In the genomic region with DNA sequence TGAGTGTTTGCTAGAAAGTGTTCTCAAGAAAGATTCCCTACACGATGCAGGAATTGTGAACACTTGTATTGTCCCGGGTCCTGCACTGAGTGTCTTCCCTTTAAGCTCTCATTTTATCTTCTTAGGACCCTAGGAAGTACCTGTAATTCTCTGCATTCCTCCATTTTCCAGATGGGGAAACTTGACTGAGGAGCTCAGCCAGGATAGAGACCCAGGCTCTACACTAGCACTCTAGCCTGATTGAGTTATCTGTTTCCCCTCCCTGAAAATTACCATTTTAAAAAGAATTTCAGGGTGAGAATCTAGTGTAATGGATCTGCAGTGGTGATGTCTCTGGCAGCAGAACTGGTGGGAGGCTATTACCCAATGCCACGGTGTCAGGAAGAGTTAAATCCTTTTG, we compare ENCODE assay signal across 22 cellular contexts.
A peak's percentile ranks its signal among the peaks of the same experiment; 100 is the strongest.
DNase-seq lines count a peak whose midpoint lies in the region; ATAC-seq, FAIRE-seq and TF ChIP-seq lines count a peak whose summit lies in the region.
"Had no signal": no experiment of that assay in that cellular context is flagged by ENCODE, and none has a peak within 500 bp of the region (broad histone marks: within the 10 kb centered on the region; RNA-seq: fewer than 3 reads in every experiment).

No MANE protein-coding gene starts in this region.

- no peak overlapping the region for H2AK5ac ChIP-seq in H1 (ENCODE audit: low read depth, low read length)

- H2AFZ ChIP-seq in HepG2 (ENCODE audit: low read length) (no peak overlapping the region), H1 (ENCODE audit: low read length) (no peak overlapping the region)
- H2AFZ ChIP-seq: GM23248 had no signal

- DNase-seq in HepG2 (ENCODE audit: low spot score): no peak
- no peak for DNase-seq in right lobe of liver
- no peak for DNase-seq in H1 (ENCODE audit: low read depth in 1 of 2, low spot score in 2 of 2)
- DNase-seq in neural crest cell (ENCODE audit: low read depth, low spot score): no peak
- DNase-seq in superior temporal gyrus (ENCODE audit: extremely low spot score): peak; percentile 13
- no peak for DNase-seq in sciatic nerve (ENCODE audit: low spot score)
- no peak for DNase-seq in 8988T
- DNase-seq: ACHN, GF-D8, Karpas-422, NCI-H1092, NCI-H1417 treated with DMSO at 0.1 percent for 48 hours, NCI-H1694 treated with DMSO at 0.1 percent for 48 hours, NCI-H226, NCI-H510A, SHP77 treated with DMSO at 0.1 percent for 48 hours had no signal

- TF ChIP-seq RAD21 in HepG2 (CRISPR knock-in tag; IDR thresholded peaks at IDR 0.05) (no peak), H1 (IDR thresholded peaks at IDR 0.05 in 1 of 2, conservative IDR thresholded peaks at IDR 0.05 in 1 of 2; ENCODE audit: low read depth in 2 of 2, low read length in 2 of 2) (no peak)

- FAIRE-seq in HepG2 (lab: Jason Lieb, UNC) (no peak), H1 (lab: Jason Lieb, UNC) (peak; percentile 79)
- FAIRE-seq: GM12892 had no signal

- H3K9ac ChIP-seq in HepG2 (ENCODE audit: insufficient read depth, low read depth, low read length) (no peak overlapping the region), H1 (replicated peaks in 1 of 4; ENCODE audit: extremely low read depth in 1 of 4, low read depth in 3 of 4, low read length in 3 of 4) (no peak overlapping the region)
- H3K9ac ChIP-seq: GM23248 had no signal

- no peaks in the 10 kb centered on the region for H3K79me1 ChIP-seq in H1 (ENCODE audit: low read depth, low read length)

- H3K4me3 ChIP-seq in HepG2 (replicated peaks in 1 of 3; ENCODE audit: insufficient read depth in 1 of 3, low read depth in 2 of 3, low read length in 3 of 3) (0 out of 6 replicates have a peak overlapping the region, but pooled peaks of 1 of the 3 experiments have one; percentile 19), right lobe of liver (no peak overlapping the region), H1 (ENCODE audit: extremely low read depth in 1 of 4, insufficient read depth in 2 of 4, low read depth in 3 of 4, low read length in 4 of 4) (no peak overlapping the region)
- H3K4me3 ChIP-seq: GM23248, HAP-1 had no signal

- in situ Hi-C loops in HepG2 (cut with HindIII; ENCODE audit: extremely low pct_ligation_motif_present, low pct_unique_long_range_greater_than_20kb): no loop called here

- H2BK12ac ChIP-seq in H1 (ENCODE audit: low read depth, low read length): no peak overlapping the region

- 31% methylated on average over 3 of the region's 3 CpGs for WGBS in HepG2 (ENCODE audit: low lambda C conversion rate)
- 82% methylated on average over 1 of the region's 3 CpGs for WGBS in right lobe of liver (ENCODE audit: insufficient coverage, low coverage, low lambda C conversion rate, missing lambda C conversion rate)
- 85% methylated on average over 3 of the region's 3 CpGs; no CpG with 5 or more reads in 1 of the 2 experiments for WGBS in H1 (ENCODE audit: extremely low coverage in 1 of 2, insufficient coverage in 1 of 2, insufficient read length in 1 of 2, insufficient replicate concordance in 2 of 2, low coverage in 1 of 2, low lambda C conversion rate in 2 of 2, missing lambda C conversion rate in 1 of 2), 2 experiments

- TF ChIP-seq EP300 in HepG2 (IDR thresholded peaks at IDR 0.05; ENCODE audit: low read depth in 2 of 2, low read length in 2 of 2) (no peak), HepG2 (CRISPR knock-in tag; IDR thresholded peaks at IDR 0.05; ENCODE audit: borderline replicate concordance) (no peak), H1 (IDR thresholded peaks at IDR 0.05; ENCODE audit: borderline replicate concordance in 1 of 2, low read depth in 2 of 2, low read length in 2 of 2) (no peak)

- no peak overlapping the region for H3K27ac ChIP-seq in HepG2 (ENCODE audit: extremely low read length, insufficient read depth, low read length)
- H3K27ac ChIP-seq in right lobe of liver: no peak overlapping the region
- H3K27ac ChIP-seq in H1 (ENCODE audit: low read depth, low read length): no peak overlapping the region
- H3K27ac ChIP-seq: 22Rv1, GM23248 had no signal

- TF ChIP-seq CTCF in HepG2 (CRISPR knock-in tag; IDR thresholded peaks at IDR 0.05): no peak
- no peak for TF ChIP-seq CTCF in right lobe of liver (IDR thresholded peaks at IDR 0.05)
- no peak for TF ChIP-seq CTCF in H1 (IDR thresholded peaks at IDR 0.05; ENCODE audit: control extremely low read depth in 1 of 3, insufficient read depth in 1 of 3, low read depth in 1 of 3, low read length in 3 of 3)
- TF ChIP-seq CTCF in neural crest cell (conservative IDR thresholded peaks at IDR 0.05): no peak

- no peak overlapping the region for H3K4ac ChIP-seq in H1 (replicated peaks; ENCODE audit: insufficient read length, low read depth, low read length)

- H2BK15ac ChIP-seq in H1 (ENCODE audit: low read length): no peak overlapping the region

- H3K79me2 ChIP-seq in HepG2 (ENCODE audit: insufficient read depth, low read length) (no peaks in the 10 kb centered on the region), H1 (ENCODE audit: control insufficient read depth in 1 of 2, insufficient read depth in 2 of 2, low read length in 2 of 2) (no peaks in the 10 kb centered on the region)

- H4K8ac ChIP-seq in H1 (ENCODE audit: extremely low read depth, insufficient read depth, low read length): no peak overlapping the region

- H3K9me3 ChIP-seq in HepG2 (ENCODE audit: low read length): no peaks in the 10 kb centered on the region
- no peaks in the 10 kb centered on the region for H3K9me3 ChIP-seq in right lobe of liver
- no peaks in the 10 kb centered on the region for H3K9me3 ChIP-seq in H1 (ENCODE audit: insufficient read depth in 2 of 2, low read depth in 1 of 2, low read length in 1 of 2)
- H3K9me3 ChIP-seq: HAP-1 had no signal

- CTCF ChIA-PET in HepG2 (lab: Yijun Ruan, JAX; ENCODE audit: low intra/inter-chr PET ratio, low total read pairs) (no interaction called here), H1 (lab: Charles Lee; ENCODE audit: partially characterized antibody) (interaction anchor here (1.0 to 3.0 kb wide), 5 partner anchors 13 to 35 kb away, joined by 3 to 15 read pairs (median 4); no protein-coding TSS in a partner anchor)

- H3K9me3 Mint-ChIP-seq in neural crest cell: no peaks in the 10 kb centered on the region

- no peaks in the 10 kb centered on the region for H4K20me1 ChIP-seq in HepG2 (ENCODE audit: insufficient read depth, low read length)
- H4K20me1 ChIP-seq in H1 (replicated peaks in 1 of 2; ENCODE audit: control insufficient read depth in 1 of 2, insufficient read depth in 2 of 2, low read length in 2 of 2): no peaks in the 10 kb centered on the region

- no TSS peak for BruUV-seq in HepG2 (replicated peaks; lab: Mats Ljungman, UMichigan)

- intact Hi-C loops in HepG2 (cut with micrococcal nuclease; ENCODE audit: unreplicated experiment) (no loop called here), right lobe of liver (cut with DNase I) (no loop called here), sciatic nerve (cut with DNase I) (no loop called here)

- H3K4me2 ChIP-seq in HepG2 (ENCODE audit: low read depth, low read length) (peak overlapping the region; percentile 18), H1 (ENCODE audit: insufficient read depth in 1 of 2, low read depth in 2 of 2, low read length in 2 of 2) (peak overlapping the region in 1 of 2 experiments; percentile 67; a peak in 2 of 4 replicates)

- H3K4me1 ChIP-seq in HepG2 (ENCODE audit: insufficient read depth, low read length) (no peaks in the 10 kb centered on the region), right lobe of liver (no peaks in the 10 kb centered on the region), H1 (replicated peaks in 1 of 4; ENCODE audit: control insufficient read depth in 3 of 4, insufficient read depth in 4 of 4, low read length in 3 of 4) (peaks cover 3 to 16% (median 9%) of the 10 kb centered on the region in 4 experiments; a peak in 5 of 7 replicates)

- H3K14ac ChIP-seq in H1 (ENCODE audit: insufficient read length): no peak overlapping the region

- H3K27me3 ChIP-seq in HepG2 (ENCODE audit: control insufficient read depth in 1 of 2, insufficient read depth in 2 of 2, low read length in 2 of 2): peaks cover 0 to 5% of the 10 kb centered on the region in 2 experiments; a peak in 1 of 5 replicates
- H3K27me3 ChIP-seq in right lobe of liver: no peaks in the 10 kb centered on the region
- H3K27me3 ChIP-seq in H1 (replicated peaks in 1 of 4; ENCODE audit: control insufficient read depth in 3 of 4, extremely low read depth in 1 of 4, insufficient read depth in 3 of 4, low read length in 3 of 4): no peaks in the 10 kb centered on the region; a peak in 2 of 7 replicates

- no peak for TF ChIP-seq POLR2A in HepG2 (IDR thresholded peaks at IDR 0.05; ENCODE audit: insufficient read depth in 1 of 2, low read depth in 2 of 2, low read length in 2 of 2)
- TF ChIP-seq POLR2A in right lobe of liver (IDR thresholded peaks at IDR 0.05): no peak
- no peak for TF ChIP-seq POLR2A in H1 (IDR thresholded peaks at IDR 0.05; ENCODE audit: control extremely low read depth in 1 of 2, low read depth in 2 of 2, low read length in 2 of 2)

- H3K56ac ChIP-seq in H1 (replicated peaks; ENCODE audit: insufficient read length, low read depth, low read length): no peak overlapping the region

- no peak overlapping the region for H2BK120ac ChIP-seq in H1 (replicated peaks; ENCODE audit: low read depth, low read length)

- POLR2A ChIA-PET in HepG2 (lab: Yijun Ruan, JAX): no interaction called here
- POLR2A ChIA-PET in H1 (lab: Charles Lee; ENCODE audit: partially characterized antibody): no interaction called here

- no peaks in the 10 kb centered on the region for H3K23me2 ChIP-seq in H1 (ENCODE audit: low read depth, low read length)

- H4K91ac ChIP-seq in H1 (replicated peaks; ENCODE audit: insufficient read length, low read length): no peak overlapping the region

- H2BK20ac ChIP-seq in H1 (ENCODE audit: low read length): no peak overlapping the region

- no peaks in the 10 kb centered on the region for H3K27me3 Mint-ChIP-seq in neural crest cell (ENCODE audit: low read depth)

- H3K36me3 ChIP-seq in HepG2 (replicated peaks in 1 of 2; ENCODE audit: control insufficient read depth in 1 of 2, insufficient read depth in 2 of 2, low read length in 2 of 2): no peaks in the 10 kb centered on the region
- no peaks in the 10 kb centered on the region for H3K36me3 ChIP-seq in right lobe of liver
- H3K36me3 ChIP-seq in H1 (ENCODE audit: control insufficient read depth in 2 of 4, insufficient read depth in 4 of 4, low read length in 3 of 4): no peaks in the 10 kb centered on the region
- H3K36me3 ChIP-seq: HAP-1 had no signal

- no peak overlapping the region for H3K4me3 Mint-ChIP-seq in neural crest cell

- H4K5ac ChIP-seq in H1 (ENCODE audit: insufficient read length, low read depth, low read length): no peak overlapping the region

- H3K36me3 Mint-ChIP-seq in neural crest cell (ENCODE audit: low read depth): no peaks in the 10 kb centered on the region

- no peak overlapping the region for H2BK5ac ChIP-seq in H1 (ENCODE audit: low read depth, low read length)

- H3K23ac ChIP-seq in H1 (ENCODE audit: insufficient read length): no peak overlapping the region

- peak overlapping the region; percentile 0 for H3K27ac Mint-ChIP-seq in neural crest cell (ENCODE audit: unreplicated experiment)

- H3K18ac ChIP-seq in H1 (ENCODE audit: extremely low read depth, low read length): 0 out of 2 replicates have a peak overlapping the region, but pooled peaks have one; percentile 21

- H3K4me1 Mint-ChIP-seq in neural crest cell: peaks cover 44% of the 10 kb centered on the region

- ATAC-seq in HepG2 (no peak), right lobe of liver (no peak), sciatic nerve (no peak), GM19452 (IDR thresholded peaks at IDR 0.05; ENCODE audit: unreplicated experiment) (no peak)
- ATAC-seq: Panc1 had no signal
